ENCODE assay signal across 8 cellular contexts in the genomic region with DNA sequence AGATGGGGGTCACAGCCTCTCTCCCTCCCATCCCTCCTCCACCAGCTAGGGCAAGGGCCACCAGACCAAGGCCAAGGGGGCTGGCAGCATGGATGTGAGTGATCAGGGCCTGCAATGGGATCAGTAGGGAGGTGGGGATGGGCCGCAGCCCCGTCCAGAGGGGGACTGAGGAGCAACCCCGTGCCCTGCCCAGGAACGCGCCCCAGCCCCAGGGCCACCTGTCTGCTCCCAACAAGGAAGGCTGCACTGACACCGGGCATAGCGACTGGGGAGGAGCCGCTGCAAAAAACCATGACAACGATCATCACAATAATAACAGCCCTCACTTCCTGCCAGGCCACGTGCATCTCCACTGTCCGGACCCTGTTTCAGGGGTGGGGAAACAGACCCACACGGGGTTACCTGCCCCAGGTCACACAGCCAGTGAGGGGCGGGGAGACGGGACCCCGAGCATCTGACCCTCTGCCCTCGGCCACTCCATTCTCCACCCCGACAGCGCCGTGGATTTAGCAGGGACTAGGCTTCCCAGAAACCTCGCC. TPM values are rescaled to one million over a fixed set of nuclear protein-coding genes. Genes with fewer than 3 reads are reported as not detected.
DNase-seq lines count a peak whose midpoint lies in the region; ATAC-seq and TF ChIP-seq lines count a peak whose summit lies in the region.

No MANE protein-coding gene starts in this region.

- peak overlapping the region; percentile 81 for H3K27ac ChIP-seq in A673 (ENCODE audit: low read depth, low read length, poor library complexity, severe bottlenecking)
- peak overlapping the region; percentile 31 for H3K27ac ChIP-seq in RWPE2 (ENCODE audit: poor library complexity, severe bottlenecking)
- H3K27ac ChIP-seq in MM.1S (ENCODE audit: low read length) = no peak overlapping the region

- BruUV-seq in A673 (replicated peaks; lab: Mats Ljungman, UMichigan) = no TSS peak

- no peak overlapping the region for H3K9ac ChIP-seq in MM.1S (ENCODE audit: low read length)

- H2AFZ ChIP-seq in MM.1S (ENCODE audit: low read length) = no peak overlapping the region

- H3K4me2 ChIP-seq in MM.1S (ENCODE audit: low read depth, low read length) = no peak overlapping the region

- H3K27me3 ChIP-seq in A673 (replicated peaks; ENCODE audit: insufficient read depth, low read depth, low read length, poor library complexity) (no peaks in the 10 kb centered on the region), RWPE2 (ENCODE audit: insufficient read depth, poor library complexity, severe bottlenecking) (no peaks in the 10 kb centered on the region), MM.1S (replicated peaks; ENCODE audit: insufficient read depth, low read length) (no peaks in the 10 kb centered on the region)

- intact Hi-C loops in A673 (cut with micrococcal nuclease; ENCODE audit: unreplicated experiment) = no loop called here

- no peaks in the 10 kb centered on the region for H3K36me3 Mint-ChIP-seq in immature natural killer cell

- no peak overlapping the region for H3K4me3 Mint-ChIP-seq in immature natural killer cell

- CTCF ChIA-PET in A673 (lab: Charles Lee) = no interaction called here

- H3K27ac Mint-ChIP-seq in immature natural killer cell = peak overlapping the region in 2 of 6 donors; percentile 36 to 40

- ATAC-seq in RWPE2 (ENCODE audit: low read depth) = peak; percentile 17; the same call in 1 of the 3 replicates
- ATAC-seq in GM18870 (IDR thresholded peaks at IDR 0.05; ENCODE audit: unreplicated experiment) = no peak
- ATAC-seq in GM19397 (IDR thresholded peaks at IDR 0.05; ENCODE audit: unreplicated experiment) = no peak

- TF ChIP-seq CTCF in A673 (conservative IDR thresholded peaks at IDR 0.05; ENCODE audit: low read depth, low read length) = no peak
- TF ChIP-seq CTCF in RWPE2 (IDR thresholded peaks at IDR 0.05; ENCODE audit: poor library complexity, severe bottlenecking) = no peak
- TF ChIP-seq CTCF in MM.1S (IDR thresholded peaks at IDR 0.05; ENCODE audit: low read length) = no peak

- H3K4me1 ChIP-seq in A673 (ENCODE audit: insufficient read depth, low read length, poor library complexity, severe bottlenecking) (peaks cover 61% of the 10 kb centered on the region), RWPE2 (ENCODE audit: insufficient read depth, poor library complexity, severe bottlenecking) (peaks cover 10% of the 10 kb centered on the region), MM.1S (ENCODE audit: low read length) (peaks cover 10% of the 10 kb centered on the region)

- H3K4me3 ChIP-seq in A673 (ENCODE audit: low read depth, low read length, poor library complexity, severe bottlenecking) = peak overlapping the region; percentile 39
- no peak overlapping the region for H3K4me3 ChIP-seq in RWPE2 (ENCODE audit: severe bottlenecking)
- H3K4me3 ChIP-seq in MM.1S (ENCODE audit: low read length) = no peak overlapping the region

- H3K9me3 ChIP-seq in A673 (ENCODE audit: low read depth, low read length, poor library complexity, severe bottlenecking) = no peaks in the 10 kb centered on the region
- H3K9me3 ChIP-seq in RWPE2 (ENCODE audit: severe bottlenecking) = no peaks in the 10 kb centered on the region
- no peaks in the 10 kb centered on the region for H3K9me3 ChIP-seq in MM.1S (replicated peaks; ENCODE audit: insufficient read depth, low read length)

- peaks cover 0 to 2% (median 0%) of the 10 kb centered on the region in 3 donors for H3K27me3 Mint-ChIP-seq in immature natural killer cell (ENCODE audit: low read depth in 3 of 3)

- H3K36me3 ChIP-seq in A673 (ENCODE audit: insufficient read depth, low read length, poor library complexity, severe bottlenecking) = no peaks in the 10 kb centered on the region
- H3K36me3 ChIP-seq in RWPE2 (ENCODE audit: low read depth) = 0 out of 2 replicates have a peak, but pooled peaks cover 3% of the 10 kb centered on the region
- H3K36me3 ChIP-seq in MM.1S (replicated peaks; ENCODE audit: insufficient read depth, low read length) = no peaks in the 10 kb centered on the region

- peaks cover 24 to 35% of the 10 kb centered on the region in 2 donors for H3K4me1 Mint-ChIP-seq in immature natural killer cell

- peaks cover 8% of the 10 kb centered on the region; the same call in 1 of the 2 replicates for H3F3A ChIP-seq in MM.1S (ENCODE audit: insufficient read depth, low read length)

- no peaks in the 10 kb centered on the region for H3K9me2 ChIP-seq in MM.1S (replicated peaks; ENCODE audit: insufficient read depth, low read length)

- no peaks in the 10 kb centered on the region for H3K9me3 Mint-ChIP-seq in immature natural killer cell

- H4K20me1 ChIP-seq in MM.1S (ENCODE audit: insufficient read depth, low read length) = no peaks in the 10 kb centered on the region

- H3K79me2 ChIP-seq in MM.1S (ENCODE audit: low read length) = peaks cover 80% of the 10 kb centered on the region

- POLR2A ChIA-PET in A673 (lab: Charles Lee; ENCODE audit: low non-redundant PET) = no interaction called here

- peak; percentile 74 for DNase-seq in A673 (ENCODE audit: low spot score)
- DNase-seq in GM19238 (ENCODE audit: insufficient read length, low spot score) = peak; percentile 67
- DNase-seq in RWPE2 (ENCODE audit: low spot score) = no peak
- DNase-seq in immature natural killer cell = peak in 2 of 3 donors; percentile 26 to 27
- no peak for DNase-seq in MM.1S
- no peak for DNase-seq in NCI-H1436 (lab: John Stamatoyannopoulos, UW)

RNA-seq across cellular contexts. Expression of gene NCOR2, which starts 24.3 kb away (rescaled TPM):
- total RNA-seq in A673 (2021) = 227 and 276 TPM in 2 replicates
- polyA plus RNA-seq in immature natural killer cell = 10 to 100 TPM in 1 of 3 donors, 1 to 10 TPM in 2; 1.6 to 10.2 (median 2.1) TPM

Comparison
In these comparisons a context has a peak if more than half of its experiments do, and no peak if none do; other contexts are left out.
1. DNase-seq: peak in A673 (single experiment), GM19238 (single experiment) and immature natural killer cell (2 of 3); none in RWPE2 (single experiment), MM.1S (single experiment) and NCI-H1436 (single experiment).